ENCODE assay signal across 8 cellular contexts in the genomic region with DNA sequence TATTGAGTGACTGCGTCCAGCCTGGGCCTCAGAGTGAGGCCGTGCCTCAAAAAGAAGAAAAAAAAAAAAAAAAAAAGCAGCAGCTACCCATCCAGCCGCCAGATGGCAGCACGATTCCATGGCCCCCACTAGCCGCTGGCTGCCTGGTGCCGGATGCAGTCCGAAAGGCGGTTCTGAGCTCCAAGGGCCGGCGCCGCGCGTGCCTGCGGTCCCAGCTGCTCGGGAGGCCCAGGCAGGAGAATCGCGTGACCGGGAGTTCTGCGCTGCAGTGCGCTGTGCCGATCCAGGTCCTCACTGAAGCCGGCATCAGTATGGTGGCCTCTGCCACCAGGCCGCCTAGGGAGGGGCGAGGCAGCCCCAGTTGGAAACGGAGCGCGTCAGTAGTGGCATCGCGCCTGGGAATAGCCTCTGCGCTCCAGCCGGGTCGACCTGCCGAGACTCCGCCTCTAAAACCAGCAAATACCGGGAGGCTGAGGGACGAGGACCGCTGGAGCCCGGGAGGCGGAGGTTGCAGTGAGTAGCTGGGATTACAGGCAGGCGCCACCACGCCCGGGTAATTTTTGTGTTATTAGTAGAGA. TPM values are rescaled to one million over a fixed set of nuclear protein-coding genes. Genes with fewer than 3 reads are reported as not detected.
A peak's percentile ranks its signal among the peaks of the same experiment; 100 is the strongest.
DNase-seq lines count a peak whose midpoint lies in the region; ATAC-seq and TF ChIP-seq lines count a peak whose summit lies in the region.

No MANE protein-coding gene starts in this region.

- peaks cover 20% of the 10 kb centered on the region for H3K4me1 ChIP-seq in hepatocyte (ENCODE audit: insufficient read depth)

- no peaks in the 10 kb centered on the region for H3K9me3 Mint-ChIP-seq in T-helper 2 cell treated with Interferon-gamma antibody and Interleukin-4, amounts not matched to agents 5 μg/mL and 100 μg/mL, for 36 hours

- peak overlapping the region; percentile 14 for H2AFZ ChIP-seq in hepatocyte

- H3K9me3 ChIP-seq in hepatocyte (ENCODE audit: low read depth) = no peaks in the 10 kb centered on the region

- peaks cover 9% of the 10 kb centered on the region for H3K27me3 Mint-ChIP-seq in T-helper 2 cell treated with Interferon-gamma antibody and Interleukin-4, amounts not matched to agents 5 μg/mL and 100 μg/mL, for 36 hours (ENCODE audit: low read depth)

- H3K4me2 ChIP-seq in hepatocyte = peak overlapping the region; percentile 77

- 24% methylated on average over 40 of the region's 42 CpGs for WGBS in hepatocyte (ENCODE audit: low lambda C conversion rate, missing lambda C conversion rate)

- peaks cover 2% of the 10 kb centered on the region for H3K4me1 Mint-ChIP-seq in T-helper 2 cell treated with Interferon-gamma antibody and Interleukin-4, amounts not matched to agents 5 μg/mL and 100 μg/mL, for 36 hours (ENCODE audit: low read depth)

- H3K9me2 ChIP-seq in hepatocyte (replicated peaks; ENCODE audit: insufficient read depth) = no peaks in the 10 kb centered on the region

- no peak for ATAC-seq in GM19397 (IDR thresholded peaks at IDR 0.05; ENCODE audit: unreplicated experiment)
- no peak for ATAC-seq in GM18870 (IDR thresholded peaks at IDR 0.05; ENCODE audit: unreplicated experiment)

- peak; percentile 68 for DNase-seq in GM06990 (ENCODE audit: extremely low read depth, insufficient read length)
- peak; percentile 71 for DNase-seq in NAMALWA (ENCODE audit: low spot score)
- DNase-seq in T-helper 2 cell treated with Interferon-gamma antibody and Interleukin-4, amounts not matched to agents 5 μg/mL and 100 μg/mL, for 36 hours (ENCODE audit: low spot score) = peak; percentile 63
- DNase-seq in astrocyte of the cerebellum (ENCODE audit: low read depth) = peak; percentile 53
- DNase-seq in hepatocyte (ENCODE audit: low spot score) = peak; percentile 90
- DNase-seq in retina = peak; percentile 94

- H3K36me3 Mint-ChIP-seq in T-helper 2 cell treated with Interferon-gamma antibody and Interleukin-4, amounts not matched to agents 5 μg/mL and 100 μg/mL, for 36 hours (ENCODE audit: low read depth) = no peaks in the 10 kb centered on the region

- no peaks in the 10 kb centered on the region for H4K20me1 ChIP-seq in hepatocyte (ENCODE audit: insufficient read depth, poor library complexity, severe bottlenecking)

- peak overlapping the region; percentile 51 for H3K4me3 Mint-ChIP-seq in T-helper 2 cell treated with Interferon-gamma antibody and Interleukin-4, amounts not matched to agents 5 μg/mL and 100 μg/mL, for 36 hours

- no peak overlapping the region for H3K27ac Mint-ChIP-seq in T-helper 2 cell treated with Interferon-gamma antibody and Interleukin-4, amounts not matched to agents 5 μg/mL and 100 μg/mL, for 36 hours

- H3K36me3 ChIP-seq in GM06990 (ENCODE audit: control insufficient read depth, insufficient read depth, low read length) (no peaks in the 10 kb centered on the region), hepatocyte (replicated peaks; ENCODE audit: insufficient read depth, low read depth) (no peaks in the 10 kb centered on the region)

- H3K27me3 ChIP-seq in GM06990 (replicated peaks; ENCODE audit: control insufficient read depth, insufficient read depth, low read length) = no peaks in the 10 kb centered on the region; the same call in 1 of the 2 replicates
- no peaks in the 10 kb centered on the region for H3K27me3 ChIP-seq in hepatocyte

- in situ Hi-C loops in astrocyte of the cerebellum (cut with HindIII; ENCODE audit: low sequenced_read_pairs) = no loop called here

- H3K79me2 ChIP-seq in hepatocyte = no peaks in the 10 kb centered on the region

- peak; percentile 92 for TF ChIP-seq CTCF in GM06990 (IDR thresholded peaks at IDR 0.05; ENCODE audit: insufficient read depth, low read length, poor library complexity, severe bottlenecking)
- TF ChIP-seq CTCF in astrocyte of the cerebellum (IDR thresholded peaks at IDR 0.05; ENCODE audit: low read depth, low read length, missing control alignments) = peak; percentile 84
- peak; percentile 90 for TF ChIP-seq CTCF in hepatocyte (IDR thresholded peaks at IDR 0.05; ENCODE audit: poor library complexity)

- H3K4me3 ChIP-seq in GM06990 (replicated peaks; ENCODE audit: low read depth, low read length) = peak overlapping the region; percentile 35
- peak overlapping the region; percentile 33 for H3K4me3 ChIP-seq in astrocyte of the cerebellum (ENCODE audit: low read depth, low read length)
- H3K4me3 ChIP-seq in hepatocyte = peak overlapping the region; percentile 8

- peak overlapping the region; percentile 6 for H3K27ac ChIP-seq in hepatocyte

RNA-seq across cellular contexts. Expression of a gene that starts 19.3 kb away (rescaled TPM):
- total RNA-seq in hepatocyte = 14.6 and 19.3 TPM in 2 replicates
- 35.2 and 39.0 TPM in 2 replicates for polyA plus RNA-seq in hepatocyte

RNA-seq across cellular contexts. Expression of a gene that starts 24.3 kb away (rescaled TPM):
- 15.6 and 15.7 TPM in 2 replicates for total RNA-seq in hepatocyte
- 11.1 and 17.9 TPM in 2 replicates for polyA plus RNA-seq in hepatocyte
